ENCODE assay signal across 29 cellular contexts in genomic region chrX:69211701-69212100, GRCh38.
"Had no signal": no experiment of that assay in that cellular context is flagged by ENCODE, and none has a peak within 500 bp of the region (broad histone marks: within the 10 kb centered on the region; RNA-seq: fewer than 3 reads in every experiment).

No MANE protein-coding gene starts in this region.

- DNase-seq: colonic mucosa; cortex of kidney; dermis blood vessel endothelial cell; dorsolateral prefrontal cortex; effector CD4-positive, alpha-beta T cell; effector CD8-positive, alpha-beta T cell; effector memory CD4-positive, alpha-beta T cell; effector memory CD8-positive, alpha-beta T cell; endodermal cell; erythroblast; esophagus squamous epithelium; foreskin fibroblast; foreskin keratinocyte; foreskin melanocyte; gastrocnemius medialis; glutamatergic neuron; head of caudate nucleus; heart left ventricle; heart right ventricle had no signal

- H3K27ac ChIP-seq: colonic mucosa, coronary artery, epithelial cell of prostate, foreskin keratinocyte, gastrocnemius medialis, heart left ventricle, heart right ventricle had no signal

- H3K4me1 ChIP-seq: colonic mucosa, foreskin keratinocyte, gastrocnemius medialis had no signal

- ATAC-seq: effector memory CD8-positive, alpha-beta T cell; esophagus mucosa; foreskin keratinocyte; gastrocnemius medialis; gastroesophageal sphincter; heart left ventricle; heart right ventricle had no signal

- H3K27ac Mint-ChIP-seq: dendritic cell treated with granulocyte-macrophage colony-stimulating factor and Interleukin-4, amounts not matched to agents 40 ng/mL and 50 ng/mL, for 4 days; effector memory CD8-positive, alpha-beta T cell; endodermal cell had no signal

- H3K27me3 ChIP-seq: colonic mucosa, esophagus squamous epithelium, foreskin keratinocyte, gastrocnemius medialis, gastroesophageal sphincter had no signal

- H3K27me3 Mint-ChIP-seq: dendritic cell treated with granulocyte-macrophage colony-stimulating factor and Interleukin-4, amounts not matched to agents 40 ng/mL and 50 ng/mL, for 4 days; effector memory CD8-positive, alpha-beta T cell had no signal

- H3K36me3 ChIP-seq: colonic mucosa, esophagus muscularis mucosa, esophagus squamous epithelium, gastrocnemius medialis, gastroesophageal sphincter, heart left ventricle, heart right ventricle had no signal

- FAIRE-seq: colon, endometrium, endothelial cell of umbilical vein, frontal cortex had no signal

- H3K4me3 Mint-ChIP-seq: dendritic cell treated with granulocyte-macrophage colony-stimulating factor and Interleukin-4, amounts not matched to agents 40 ng/mL and 50 ng/mL, for 4 days; effector memory CD8-positive, alpha-beta T cell; endodermal cell had no signal

- H3K9me3 ChIP-seq: colonic mucosa, esophagus squamous epithelium, gastrocnemius medialis, gastroesophageal sphincter, heart right ventricle had no signal

- H3K4me3 ChIP-seq: colonic mucosa, coronary artery, dorsolateral prefrontal cortex, esophagus muscularis mucosa, esophagus squamous epithelium, gastrocnemius medialis, gastroesophageal sphincter, heart left ventricle, heart right ventricle had no signal

- H3K4me1 Mint-ChIP-seq: endodermal cell had no signal

- H3K9me3 Mint-ChIP-seq: dendritic cell treated with granulocyte-macrophage colony-stimulating factor and Interleukin-4, amounts not matched to agents 40 ng/mL and 50 ng/mL, for 4 days; effector memory CD8-positive, alpha-beta T cell had no signal
